In the genomic region with DNA sequence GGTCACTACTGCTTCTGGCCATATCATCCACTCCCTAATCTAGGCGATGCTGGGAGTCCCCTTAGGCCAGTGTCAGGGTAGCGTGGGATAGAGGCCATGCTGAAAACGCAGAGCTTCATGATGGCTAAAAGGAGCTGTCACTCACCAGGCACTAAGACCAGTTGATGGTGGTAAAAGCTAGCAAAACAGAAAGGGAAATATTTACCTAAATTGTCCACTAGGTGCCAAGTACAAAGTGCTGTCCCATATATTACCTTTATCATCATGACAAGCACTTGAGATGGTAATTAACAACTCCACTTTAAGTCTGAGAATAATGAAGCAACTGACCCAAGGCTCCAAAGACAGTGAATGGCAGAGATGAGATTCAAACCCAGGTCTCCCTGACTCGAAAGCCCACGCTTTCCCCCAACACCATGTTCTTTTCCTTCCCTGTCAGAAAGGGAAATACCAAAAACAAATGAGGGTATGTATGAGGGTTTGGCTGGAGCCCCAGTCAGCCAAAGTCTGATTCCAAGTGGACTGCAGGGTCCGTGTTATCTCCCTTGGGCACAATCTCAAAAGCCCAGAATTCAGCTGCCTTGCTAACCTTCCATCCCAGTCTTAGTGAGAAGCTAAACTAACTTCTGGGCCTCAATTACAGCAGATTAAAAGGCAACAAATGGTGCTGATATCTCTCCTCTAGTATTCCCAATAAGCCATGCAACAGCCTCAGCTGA, we compare ENCODE assay signal across 8 cellular contexts.
A peak's percentile ranks its signal among the peaks of the same experiment; 100 is the strongest.
DNase-seq lines count a peak whose midpoint lies in the region; ATAC-seq and TF ChIP-seq lines count a peak whose summit lies in the region.

No MANE protein-coding gene starts in this region.

- H3K9me3 ChIP-seq in ascending aorta (no peaks in the 10 kb centered on the region), left lung (no peaks in the 10 kb centered on the region), tibial artery (no peaks in the 10 kb centered on the region)

- H3K9me3 Mint-ChIP-seq in activated CD4-positive, alpha-beta memory T cell treated with anti-CD3 and anti-CD28 coated beads for 36 hours = no peaks in the 10 kb centered on the region
- no peaks in the 10 kb centered on the region for H3K9me3 Mint-ChIP-seq in activated CD4-positive, alpha-beta memory T cell treated with anti-CD3 and anti-CD28 coated beads, Interleukin-2, amount 10 ng/mL, durations not matched to agents 7 days and 5 days

- H3K27me3 Mint-ChIP-seq in activated CD4-positive, alpha-beta memory T cell treated with anti-CD3 and anti-CD28 coated beads for 36 hours = no peaks in the 10 kb centered on the region
- H3K27me3 Mint-ChIP-seq in activated CD4-positive, alpha-beta memory T cell treated with anti-CD3 and anti-CD28 coated beads, Interleukin-2, amount 10 ng/mL, durations not matched to agents 7 days and 5 days = no peaks in the 10 kb centered on the region

- CTCF ChIA-PET in activated CD4-positive, alpha-beta memory T cell treated with anti-CD3 and anti-CD28 coated beads for 36 hours (lab: Charles Lee) = interaction anchor here (0.7 to 10.8 kb wide), 7 partner anchors 11 to 121 kb away, joined by 3 to 285 read pairs (median 3); no protein-coding TSS in a partner anchor
- CTCF ChIA-PET in activated CD4-positive, alpha-beta memory T cell treated with anti-CD3 and anti-CD28 coated beads, Interleukin-2, amount 10 ng/mL, durations not matched to agents 7 days and 5 days (lab: Charles Lee) = interaction anchor here (0.6 to 3.5 kb wide), 7 partner anchors 10 to 303 kb away, joined by 3 to 18 read pairs (median 4); partner anchors contain the start of gene TRIP4

- no peaks in the 10 kb centered on the region for H3K27me3 ChIP-seq in ascending aorta
- no peaks in the 10 kb centered on the region for H3K27me3 ChIP-seq in left lung
- H3K27me3 ChIP-seq in tibial artery = no peaks in the 10 kb centered on the region

- H3K36me3 ChIP-seq in ascending aorta (peaks cover 32 to 55% of the 10 kb centered on the region in 2 donors), left lung (peaks cover 0 to 70% of the 10 kb centered on the region in 2 donors), tibial artery (peaks cover 39 to 69% (median 40%) of the 10 kb centered on the region in 3 donors)

- peaks cover 11 to 33% of the 10 kb centered on the region in 2 donors for H3K4me1 ChIP-seq in ascending aorta
- peaks cover 25 to 54% of the 10 kb centered on the region in 2 donors for H3K4me1 ChIP-seq in left lung
- peaks cover 0 to 73% (median 43%) of the 10 kb centered on the region in 4 donors for H3K4me1 ChIP-seq in tibial artery

- intact Hi-C loops in activated CD4-positive, alpha-beta memory T cell treated with anti-CD3 and anti-CD28 coated beads for 36 hours (cut with micrococcal nuclease) = no loop called here
- intact Hi-C loops in ascending aorta (cut with DNase I) (no loop called here), left lung (cut with DNase I) (no loop called here), tibial artery (cut with DNase I; ENCODE audit: low total_unique reads) (loop anchor here (10.0 kb wide), 1 partner anchor 214 kb away; no protein-coding TSS in a partner anchor)

- peaks cover 26% of the 10 kb centered on the region for H3K36me3 Mint-ChIP-seq in activated CD4-positive, alpha-beta memory T cell treated with anti-CD3 and anti-CD28 coated beads for 36 hours
- peaks cover 31% of the 10 kb centered on the region for H3K36me3 Mint-ChIP-seq in activated CD4-positive, alpha-beta memory T cell treated with anti-CD3 and anti-CD28 coated beads, Interleukin-2, amount 10 ng/mL, durations not matched to agents 7 days and 5 days (ENCODE audit: low read depth)

- no peak for TF ChIP-seq CTCF in ascending aorta (IDR thresholded peaks at IDR 0.05)
- TF ChIP-seq CTCF in left lung (IDR thresholded peaks at IDR 0.05) = no peak
- peak in 1 of 2 experiments; percentile 12 for TF ChIP-seq CTCF in tibial artery (IDR thresholded peaks at IDR 0.05)

- peaks cover 6% of the 10 kb centered on the region for H3K4me1 Mint-ChIP-seq in activated CD4-positive, alpha-beta memory T cell treated with anti-CD3 and anti-CD28 coated beads for 36 hours (ENCODE audit: low read depth)
- peaks cover 5% of the 10 kb centered on the region for H3K4me1 Mint-ChIP-seq in activated CD4-positive, alpha-beta memory T cell treated with anti-CD3 and anti-CD28 coated beads, Interleukin-2, amount 10 ng/mL, durations not matched to agents 7 days and 5 days

- H3K4me3 ChIP-seq in ascending aorta = no peak overlapping the region
- H3K4me3 ChIP-seq in left lung = no peak overlapping the region
- no peak overlapping the region for H3K4me3 ChIP-seq in tibial artery

- H3K27ac Mint-ChIP-seq in activated CD4-positive, alpha-beta memory T cell treated with anti-CD3 and anti-CD28 coated beads for 36 hours = peak overlapping the region; percentile 38
- H3K27ac Mint-ChIP-seq in activated CD4-positive, alpha-beta memory T cell treated with anti-CD3 and anti-CD28 coated beads, Interleukin-2, amount 10 ng/mL, durations not matched to agents 7 days and 5 days = no peak overlapping the region

- no peak for DNase-seq in activated CD4-positive, alpha-beta memory T cell treated with anti-CD3 and anti-CD28 coated beads for 36 hours
- no peak for DNase-seq in activated CD4-positive, alpha-beta memory T cell treated with anti-CD3 and anti-CD28 coated beads, Interleukin-2, amount 10 ng/mL, durations not matched to agents 7 days and 5 days
- DNase-seq in ascending aorta (ENCODE audit: low spot score in 2 of 2) (no peak), left lung (no peak), tibial artery (no peak), DMS153 treated with DMSO at 0.1 percent for 48 hours (lab: John Stamatoyannopoulos, UW; ENCODE audit: unreplicated experiment) (no peak)

- peak overlapping the region; percentile 16 to 44 for H3K27ac ChIP-seq in ascending aorta
- H3K27ac ChIP-seq in left lung = peak overlapping the region; percentile 26 to 90
- peak overlapping the region; percentile 30 to 66 for H3K27ac ChIP-seq in tibial artery

- POLR2A ChIA-PET in activated CD4-positive, alpha-beta memory T cell treated with anti-CD3 and anti-CD28 coated beads for 36 hours (lab: Charles Lee) = no interaction called here
- POLR2A ChIA-PET in activated CD4-positive, alpha-beta memory T cell treated with anti-CD3 and anti-CD28 coated beads, Interleukin-2, amount 10 ng/mL, durations not matched to agents 7 days and 5 days (lab: Charles Lee) = interaction anchor here (0.6 to 1.2 kb wide), 2 partner anchors 13 to 81 kb away, joined by 3 to 5 read pairs; no protein-coding TSS in a partner anchor

- H3K4me3 Mint-ChIP-seq in activated CD4-positive, alpha-beta memory T cell treated with anti-CD3 and anti-CD28 coated beads for 36 hours = no peak overlapping the region
- H3K4me3 Mint-ChIP-seq in activated CD4-positive, alpha-beta memory T cell treated with anti-CD3 and anti-CD28 coated beads, Interleukin-2, amount 10 ng/mL, durations not matched to agents 7 days and 5 days = no peak overlapping the region

- ATAC-seq in left lung (no peak), HG03108 (IDR thresholded peaks at IDR 0.05; ENCODE audit: unreplicated experiment) (no peak)
- no peak for ATAC-seq in activated CD4-positive, CD25-positive, alpha-beta regulatory T cell treated with anti-CD3 and anti-CD28 coated beads, Interleukin-2, amount 50 U/mL, for 24 hours
